Comparison of ENCODE assay signal across 8 cellular contexts in genomic region chr2:203579131-203579643, GRCh38. TPM values are rescaled to one million over a fixed set of nuclear protein-coding genes. Genes with fewer than 3 reads are reported as not detected.
DNase-seq lines count a peak whose midpoint lies in the region; TF ChIP-seq lines count a peak whose summit lies in the region.

No MANE protein-coding gene starts in this region.

- H3K27ac ChIP-seq in GM23248 (peak overlapping the region; percentile 55), liver (ENCODE audit: low read depth in 1 of 2, low read length in 2 of 2) (peak overlapping the region in 1 of 2 donors; percentile 29), spleen (no peak overlapping the region)

- peaks cover 32% of the 10 kb centered on the region for H3F3A ChIP-seq in GM23248 (ENCODE audit: insufficient read depth)

- no peak overlapping the region for H3K27ac Mint-ChIP-seq in activated naive CD4-positive, alpha-beta T cell treated with anti-CD3 and anti-CD28 coated beads for 36 hours

- peak; percentile 51 for DNase-seq in NK-92 treated with Interleukin-12 subunit alpha and Interleukin-12 subunit beta, amount 100 ng/mL, for 24 hours (lab: John Stamatoyannopoulos, UW)
- DNase-seq in NK-92 (lab: John Stamatoyannopoulos, UW; ENCODE audit: unreplicated experiment) = no peak
- DNase-seq in GM23248 = peak; percentile 91
- DNase-seq in LHCN-M2 (ENCODE audit: low read depth) = peak; percentile 98
- peak; percentile 54 for DNase-seq in activated naive CD4-positive, alpha-beta T cell treated with anti-CD3 and anti-CD28 coated beads for 36 hours
- DNase-seq in spleen = no peak
- no peak for DNase-seq in KG1 (lab: John Stamatoyannopoulos, UW)

- H3K9me3 ChIP-seq in GM23248 (ENCODE audit: low read depth) (no peaks in the 10 kb centered on the region), liver (ENCODE audit: control insufficient read depth in 4 of 4, low read length in 3 of 4) (no peaks in the 10 kb centered on the region), spleen (peaks cover 0 to 4% (median 0%) of the 10 kb centered on the region in 8 donors)

- H3K4me2 ChIP-seq in GM23248 (ENCODE audit: unreplicated experiment) = peak overlapping the region; percentile 40

- H3K9ac ChIP-seq in GM23248 = no peak overlapping the region
- no peak overlapping the region for H3K9ac ChIP-seq in liver (ENCODE audit: low read depth in 1 of 2, low read length in 2 of 2)

- H3K4me3 ChIP-seq in GM23248 (no peak overlapping the region), liver (ENCODE audit: low read depth in 1 of 3, low read length in 3 of 3) (no peak overlapping the region), spleen (no peak overlapping the region)

- H3K4me1 Mint-ChIP-seq in activated naive CD4-positive, alpha-beta T cell treated with anti-CD3 and anti-CD28 coated beads for 36 hours (ENCODE audit: low read depth) = peaks cover 16% of the 10 kb centered on the region

- H3K4me1 ChIP-seq in GM23248 (ENCODE audit: insufficient read depth) (peaks cover 33% of the 10 kb centered on the region), liver (ENCODE audit: control insufficient read depth in 4 of 4, insufficient read depth in 4 of 4, low read length in 3 of 4) (peaks cover 5 to 34% (median 21%) of the 10 kb centered on the region in 4 donors), spleen (peaks cover 0 to 6% (median 0%) of the 10 kb centered on the region in 6 donors)

- no peak for TF ChIP-seq POLR2A in spleen (IDR thresholded peaks at IDR 0.05)

- CTCF ChIA-PET in activated naive CD4-positive, alpha-beta T cell treated with anti-CD3 and anti-CD28 coated beads for 36 hours (lab: Charles Lee) = no interaction called here

- H3K79me2 ChIP-seq in GM23248 (ENCODE audit: insufficient read depth) = no peaks in the 10 kb centered on the region

- H3K36me3 Mint-ChIP-seq in activated naive CD4-positive, alpha-beta T cell treated with anti-CD3 and anti-CD28 coated beads for 36 hours (ENCODE audit: low read depth) = no peaks in the 10 kb centered on the region

- H3K9me2 ChIP-seq in GM23248 (ENCODE audit: insufficient read depth) = no peaks in the 10 kb centered on the region

- H3K36me3 ChIP-seq in GM23248 (ENCODE audit: low read depth) (no peaks in the 10 kb centered on the region), liver (ENCODE audit: control insufficient read depth in 4 of 4, insufficient read depth in 3 of 4, low read depth in 1 of 4, low read length in 3 of 4) (no peaks in the 10 kb centered on the region), spleen (no peaks in the 10 kb centered on the region)

- H3K9me3 Mint-ChIP-seq in activated naive CD4-positive, alpha-beta T cell treated with anti-CD3 and anti-CD28 coated beads for 36 hours = no peaks in the 10 kb centered on the region

- H3K27me3 ChIP-seq in GM23248 (replicated peaks; ENCODE audit: insufficient read depth) (no peaks in the 10 kb centered on the region), liver (ENCODE audit: control insufficient read depth in 4 of 4, insufficient read depth in 4 of 4, low read length in 3 of 4) (no peaks in the 10 kb centered on the region), spleen (replicated peaks in 1 of 7) (no peaks in the 10 kb centered on the region)

- intact Hi-C loops in activated naive CD4-positive, alpha-beta T cell treated with anti-CD3 and anti-CD28 coated beads for 36 hours (cut with micrococcal nuclease) = loop anchor here (1.0 to 5.0 kb wide), 2 partner anchors 97 to 184 kb away; no protein-coding TSS in a partner anchor
- intact Hi-C loops in spleen (cut with DNase I; ENCODE audit: low total_unique reads) = no loop called here

- TF ChIP-seq RAD21 in liver (IDR thresholded peaks at IDR 0.05) = peak in 1 of 2 donors; percentile 20

- no peaks in the 10 kb centered on the region for H3K27me3 Mint-ChIP-seq in activated naive CD4-positive, alpha-beta T cell treated with anti-CD3 and anti-CD28 coated beads for 36 hours (ENCODE audit: low read depth)

- in situ Hi-C loops in GM23248 (cut with MboI) = no loop called here

- 26% methylated on average over 2 of the region's 2 CpGs for WGBS in GM23248 (ENCODE audit: low coverage in 1 of 2, low lambda C conversion rate in 2 of 2, missing lambda C conversion rate in 2 of 2), 2 experiments
- WGBS in liver = 51% methylated on average over 2 of the region's 2 CpGs
- 42 to 64% (median 50%) methylated on average over 2 of the region's 2 CpGs for WGBS in spleen, 5 donors

- TF ChIP-seq CTCF in liver (IDR thresholded peaks at IDR 0.05; ENCODE audit: low read depth, low read length, missing input control) (no peak), spleen (IDR thresholded peaks at IDR 0.05 in 8 of 11, conservative IDR thresholded peaks at IDR 0.05 in 3 of 11) (no peak)

- no peak overlapping the region for H3K4me3 Mint-ChIP-seq in activated naive CD4-positive, alpha-beta T cell treated with anti-CD3 and anti-CD28 coated beads for 36 hours

- no peak overlapping the region; the same call in 1 of the 2 replicates for H2AFZ ChIP-seq in GM23248

- no peaks in the 10 kb centered on the region for H4K20me1 ChIP-seq in GM23248 (ENCODE audit: insufficient read depth)

TF ChIP-seq in liver, 16 proteins besides CTCF, POLR2A, EP300 and RAD21:
- TF ChIP-seq EGR1 (IDR thresholded peaks at IDR 0.05; ENCODE audit: low read depth in 2 of 2) (no peak), FOXA1 (IDR thresholded peaks at IDR 0.05) (no peak), TAF1 (conservative IDR thresholded peaks at IDR 0.05) (no peak), REST (IDR thresholded peaks at IDR 0.05) (peak; percentile 67), HNF4G (IDR thresholded peaks at IDR 0.05) (no peak), FOXA2 (IDR thresholded peaks at IDR 0.05) (no peak), HNF4A (conservative IDR thresholded peaks at IDR 0.05) (peak; percentile 9 to 32), SP1 (IDR thresholded peaks at IDR 0.05) (peak; percentile 9), GABPA (IDR thresholded peaks at IDR 0.05 in 1 of 2, conservative IDR thresholded peaks at IDR 0.05 in 1 of 2) (no peak), ATF3 (IDR thresholded peaks at IDR 0.05) (no peak), RXRA (IDR thresholded peaks at IDR 0.05) (peak in 1 of 2 donors; percentile 53), JUND (IDR thresholded peaks at IDR 0.05) (peak in 1 of 2 donors; percentile 51), ZBTB33 (IDR thresholded peaks at IDR 0.05) (no peak), YY1 (IDR thresholded peaks at IDR 0.05) (no peak), NR2F2 (IDR thresholded peaks at IDR 0.05) (no peak), MAX (IDR thresholded peaks at IDR 0.05) (peak; percentile 46)

RNA-seq across cellular contexts. Expression of gene RAPH1, which starts 44.1 kb away (rescaled TPM):
- 83.9 and 144 TPM in 2 replicates for total RNA-seq in GM23248 (2014; rRNA removed; shearing (Covaris generic))
- polyA plus RNA-seq in GM23248 (2016; fragmentation: Nextera tagmentation; extraction: Ambion mirVana) (36.9 and 38.8 TPM in 2 replicates), liver (10 to 100 TPM in 1 of 2 donors, 1 to 10 TPM in 1; 7.0 to 16.2 TPM), spleen (1 to 10 TPM; 2.6 to 5.0 (median 2.7) TPM)
- total RNA-seq in LHCN-M2 (2014; rRNA removed) (43.1 and 66.0 TPM in 2 replicates), liver (10 to 100 TPM; 22.6 to 83.1 TPM), spleen (100 to 1,000 TPM in 4 of 7 donors, 10 to 100 TPM in 3; 49.4 to 138 (median 112) TPM)
- 19.7 TPM for polyA plus RNA-seq in LHCN-M2 (2012)
- 10 to 100 TPM in 1 of 2 experiments, 1 to 10 TPM in 1; 8.6 to 11.9 TPM for total RNA-seq in activated naive CD4-positive, alpha-beta T cell treated with anti-CD3 and anti-CD28 coated beads for 36 hours

Comparison
In these comparisons a context has a peak if more than half of its experiments do, and no peak if none do; other contexts are left out.
1. DNase-seq: peak in NK-92 treated with Interleukin-12 subunit alpha and Interleukin-12 subunit beta, amount 100 ng/mL, for 24 hours (single experiment), GM23248 (single experiment), LHCN-M2 (single experiment) and activated naive CD4-positive, alpha-beta T cell treated with anti-CD3 and anti-CD28 coated beads for 36 hours (single experiment); none in NK-92 (single experiment), spleen (single experiment) and KG1 (single experiment).